14 cellular contexts compared by ENCODE assay signal in genomic region chr1:24111264-24111997, GRCh38. TPM values are rescaled to one million over a fixed set of nuclear protein-coding genes. Genes with fewer than 3 reads are reported as not detected.
DNase-seq lines count a peak whose midpoint lies in the region; ATAC-seq and TF ChIP-seq lines count a peak whose summit lies in the region.
"Had no signal": no experiment of that assay in that cellular context is flagged by ENCODE, and none has a peak within 500 bp of the region (broad histone marks: within the 10 kb centered on the region; RNA-seq: fewer than 3 reads in every experiment).

No MANE protein-coding gene starts in this region.

- no peak for ATAC-seq in lower lobe of right lung
- no peak for ATAC-seq in GM21576 (IDR thresholded peaks at IDR 0.05; ENCODE audit: unreplicated experiment)

- CTCF ChIA-PET in HEK293T (lab: Yijun Ruan, JAX) = interaction anchor here (0.6 to 1.0 kb wide), 2 partner anchors 40 to 453 kb away, joined by 4 to 5 read pairs; no protein-coding TSS in a partner anchor

- H3K4me3 ChIP-seq in Peyer's patch (no peak overlapping the region), lower lobe of right lung (no peak overlapping the region), tibial artery (peak overlapping the region; percentile 34 to 41)

- TF ChIP-seq POLR2A in Peyer's patch (IDR thresholded peaks at IDR 0.05) = no peak

- H3K36me3 ChIP-seq in Peyer's patch (no peaks in the 10 kb centered on the region), lower lobe of right lung (no peaks in the 10 kb centered on the region), tibial artery (no peaks in the 10 kb centered on the region)

- intact Hi-C loops in lower lobe of right lung (cut with DNase I) (no loop called here), tibial artery (cut with DNase I; ENCODE audit: low total_unique reads) (no loop called here)

- TF ChIP-seq CTCF in Peyer's patch (IDR thresholded peaks at IDR 0.05) = no peak
- no peak for TF ChIP-seq CTCF in lower lobe of right lung (IDR thresholded peaks at IDR 0.05)
- peak in 1 of 2 experiments; percentile 3 for TF ChIP-seq CTCF in tibial artery (IDR thresholded peaks at IDR 0.05)

- POLR2A ChIA-PET in HEK293T (lab: Yijun Ruan, JAX) = interaction anchor here (1.9 kb wide), 1 partner anchor 131 kb away, joined by 6 read pairs; the partner anchor contains the start of gene SRSF10

- H3K27ac ChIP-seq in Peyer's patch (no peak overlapping the region), epithelial cell of prostate (peak overlapping the region; percentile 77), lower lobe of right lung (no peak overlapping the region), tibial artery (peak overlapping the region; percentile 69 to 73)

- DNase-seq in Peyer's patch = peak in 2 of 3 donors; percentile 37 to 44
- DNase-seq in epithelial cell of prostate (ENCODE audit: low read depth, low spot score) = no peak
- DNase-seq in lower lobe of right lung = peak; percentile 46
- DNase-seq in tibial artery = peak; percentile 67 to 83
- DNase-seq in HUDEP-2 (lab: John Stamatoyannopoulos, UW; ENCODE audit: unreplicated experiment in 76 of 76) = no peak
- DNase-seq in HEK293T (ENCODE audit: extremely low spot score) = no peak
- DNase-seq: activated naive CD4-positive, alpha-beta T cell; CD4-positive, CD25-positive, alpha-beta regulatory T cell; DND-41; erythroblast; NCI-H1092 treated with DMSO at 0.1 percent for 48 hours; NCI-H345 had no signal

- H3K27me3 ChIP-seq in Peyer's patch = no peaks in the 10 kb centered on the region
- peaks cover 5% of the 10 kb centered on the region for H3K27me3 ChIP-seq in lower lobe of right lung (ENCODE audit: low read depth)
- no peaks in the 10 kb centered on the region for H3K27me3 ChIP-seq in tibial artery

- H3K4me1 ChIP-seq in Peyer's patch (peaks cover 0 to 33% (median 0%) of the 10 kb centered on the region in 4 donors), lower lobe of right lung (peaks cover 8% of the 10 kb centered on the region), tibial artery (peaks cover 0 to 33% (median 26%) of the 10 kb centered on the region in 4 donors)

- H3K9me3 ChIP-seq in Peyer's patch = no peaks in the 10 kb centered on the region
- H3K9me3 ChIP-seq in lower lobe of right lung = no peaks in the 10 kb centered on the region
- no peaks in the 10 kb centered on the region for H3K9me3 ChIP-seq in tibial artery

TF ChIP-seq in HEK293T, 16 proteins besides CTCF, POLR2A, EP300 and RAD21:
- TF ChIP-seq SUZ12 (IDR thresholded peaks at IDR 0.05) (no peak), ZNF384 (IDR thresholded peaks at IDR 0.05) (no peak), LEF1 (IDR thresholded peaks at IDR 0.05; ENCODE audit: borderline replicate concordance) (no peak), HDGF (IDR thresholded peaks at IDR 0.05; ENCODE audit: borderline replicate concordance) (no peak), BHLHE40 (IDR thresholded peaks at IDR 0.05; ENCODE audit: borderline replicate concordance) (no peak), FOXK2 (IDR thresholded peaks at IDR 0.05) (no peak), SP1 (IDR thresholded peaks at IDR 0.05) (no peak), ELF4 (IDR thresholded peaks at IDR 0.05) (no peak), NFRKB (IDR thresholded peaks at IDR 0.05) (no peak), FOXA1 (IDR thresholded peaks at IDR 0.05) (no peak), CTBP1 (IDR thresholded peaks at IDR 0.05; ENCODE audit: borderline replicate concordance) (no peak), TARDBP (IDR thresholded peaks at IDR 0.05) (no peak), L3MBTL2 (conservative IDR thresholded peaks at IDR 0.05) (no peak), ARNT (IDR thresholded peaks at IDR 0.05) (no peak), FOXM1 (IDR thresholded peaks at IDR 0.05; ENCODE audit: borderline replicate concordance) (no peak)
- TF ChIP-seq, protein P1, sequence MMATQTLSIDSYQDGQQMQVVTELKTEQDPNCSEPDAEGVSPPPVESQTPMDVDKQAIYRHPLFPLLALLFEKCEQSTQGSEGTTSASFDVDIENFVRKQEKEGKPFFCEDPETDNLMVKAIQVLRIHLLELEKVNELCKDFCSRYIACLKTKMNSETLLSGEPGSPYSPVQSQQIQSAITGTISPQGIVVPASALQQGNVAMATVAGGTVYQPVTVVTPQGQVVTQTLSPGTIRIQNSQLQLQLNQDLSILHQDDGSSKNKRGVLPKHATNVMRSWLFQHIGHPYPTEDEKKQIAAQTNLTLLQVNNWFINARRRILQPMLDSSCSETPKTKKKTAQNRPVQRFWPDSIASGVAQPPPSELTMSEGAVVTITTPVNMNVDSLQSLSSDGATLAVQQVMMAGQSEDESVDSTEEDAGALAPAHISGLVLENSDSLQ (IDR thresholded peaks at IDR 0.05) = no peak

RNA-seq across cellular contexts. Expression of gene MYOM3, which starts 0.5 kb away (rescaled TPM):
- total RNA-seq in Peyer's patch (10 to 100 TPM; 10.7 to 40.8 (median 24.7) TPM), lower lobe of right lung (0.15 TPM)
- total RNA-seq: CD4-positive, CD25-positive, alpha-beta regulatory T cell; osteocyte had no signal

RNA-seq across cellular contexts. Expression of gene IL22RA1, which starts 31.5 kb away (rescaled TPM):
- total RNA-seq in Peyer's patch = 10 to 100 TPM in 3 of 4 donors, 1 to 10 TPM in 1; 9.9 to 87.9 (median 74.5) TPM
- 0.83 TPM for total RNA-seq in lower lobe of right lung
- total RNA-seq: CD4-positive, CD25-positive, alpha-beta regulatory T cell; osteocyte had no signal

Comparison
In these comparisons a context has a peak if more than half of its experiments do, and no peak if none do; other contexts are left out.
1. DNase-seq: peak in Peyer's patch (2 of 3), lower lobe of right lung (single experiment) and tibial artery (2 of 2); none in epithelial cell of prostate (single experiment), HUDEP-2 (0 of 76) and HEK293T (single experiment).
2. H3K27ac ChIP-seq: peak in epithelial cell of prostate (single experiment) and tibial artery (2 of 2); none in Peyer's patch (0 of 4) and lower lobe of right lung (single experiment).
3. H3K4me3 ChIP-seq: peak in tibial artery (2 of 2); none in Peyer's patch (0 of 4) and lower lobe of right lung (single experiment).
4. RNA of gene MYOM3, which starts 0.5 kb away (total RNA-seq): 10.7 to 40.8 TPM in Peyer's patch; 0.15 TPM in lower lobe of right lung (single experiment); every median in the first group is over 10 times any median in the second.